8 cellular contexts compared by ENCODE assay signal in the genomic region with DNA sequence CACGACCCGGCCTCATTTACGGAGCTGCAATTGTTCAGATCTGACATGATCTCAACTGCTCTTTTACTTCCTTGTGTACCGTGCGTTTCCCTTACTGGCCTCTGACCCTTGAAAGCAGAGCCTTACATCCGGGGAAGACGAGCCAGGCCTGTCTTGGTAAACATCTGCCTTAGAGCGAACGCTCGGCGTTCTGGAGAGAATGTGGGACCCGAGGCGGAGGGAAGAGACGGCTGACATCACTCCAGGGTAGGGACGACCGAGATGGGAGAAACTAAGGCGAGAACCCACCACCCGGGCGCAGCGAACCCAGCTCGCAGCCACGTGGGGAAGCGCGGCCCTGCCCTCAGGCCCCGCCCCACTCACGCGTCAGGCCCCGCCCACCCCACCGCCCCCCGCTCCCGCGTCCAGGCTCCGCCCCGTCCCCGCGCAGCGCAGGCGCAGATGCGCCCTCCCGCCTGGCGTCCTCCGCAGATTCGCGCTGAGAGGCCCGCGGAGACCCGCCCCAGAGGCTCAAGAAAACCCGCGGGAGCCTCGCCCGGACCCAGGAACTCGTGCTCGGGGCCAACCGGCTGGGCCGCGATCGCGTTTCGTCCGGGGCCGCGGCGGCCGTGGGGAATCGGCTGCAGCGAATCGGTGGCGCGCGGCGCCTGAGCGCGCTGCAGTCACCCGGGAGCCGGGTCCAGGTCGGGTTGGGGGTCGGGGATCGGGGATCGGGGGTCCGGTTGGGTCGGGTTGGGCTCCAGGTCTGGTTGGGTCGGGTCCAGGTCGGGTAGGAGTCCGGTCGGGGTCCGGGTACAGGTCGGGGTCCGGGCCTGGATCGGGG.
DNase-seq lines count a peak whose midpoint lies in the region; ATAC-seq and TF ChIP-seq lines count a peak whose summit lies in the region.

TELO2 (plus strand) TSS at position 438 of the 823 bp plus-strand sequence. CDS start 922 bp downstream, outside the sequence.

- peak within 1 kb of the TSS; percentile 79 for H3K27ac ChIP-seq in KOPT-K1 (ENCODE audit: low read depth, low read length, poor library complexity, severe bottlenecking)
- peak within 1 kb of the TSS; percentile 88 for H3K27ac ChIP-seq in substantia nigra (ENCODE audit: low read depth, low read length, poor library complexity, severe bottlenecking)

- H3K9me3 ChIP-seq in KOPT-K1 (ENCODE audit: insufficient read depth, low read length, poor library complexity, severe bottlenecking) = no peaks in the 10 kb centered on the region

- DNase-seq in COLO829 (ENCODE audit: low spot score) = peak; percentile 90
- peak; percentile 81 for DNase-seq in activated naive CD4-positive, alpha-beta T cell treated with anti-CD3 and anti-CD28 coated beads, Interleukin-2, amount 50 U/mL, for 16 hours
- peak; percentile 97 for DNase-seq in germinal center (ENCODE audit: low spot score)
- DNase-seq in nucleus accumbens (lab: John Stamatoyannopoulos, UW) = peak in 54 of 56 donors; percentile 25 to 93 (median 77)
- peak; percentile 31 to 90 (median 77) for DNase-seq in substantia nigra (lab: John Stamatoyannopoulos, UW)

- ATAC-seq in GM21423 (IDR thresholded peaks at IDR 0.05; ENCODE audit: unreplicated experiment) = peak; percentile 58
- peak; percentile 76 for ATAC-seq in SK-N-SH treated with all-trans-retinoic acid at 6 μM for 48 hours

- peaks cover 39% of the 10 kb centered on the region for H3K36me3 ChIP-seq in KOPT-K1 (ENCODE audit: insufficient read depth, low read length)

TF ChIP-seq in SK-N-SH treated with all-trans-retinoic acid at 6 μM for 48 hours, 23 proteins besides CTCF, POLR2A, EP300 and RAD21:
- TF ChIP-seq POU6F1 (CRISPR knock-in tag; IDR thresholded peaks at IDR 0.05; ENCODE audit: borderline replicate concordance, low read depth) (no peak), ZFP30 (CRISPR knock-in tag; IDR thresholded peaks at IDR 0.05) (no peak), ESRRG (CRISPR knock-in tag; IDR thresholded peaks at IDR 0.05) (no peak)

Comparison
In these comparisons a context has a peak if more than half of its experiments do, and no peak if none do; other contexts are left out.
1. Peak in every context shown above with its lines: DNase-seq, ATAC-seq and H3K27ac ChIP-seq.